ENCODE assay signal across 8 cellular contexts in the genomic region with DNA sequence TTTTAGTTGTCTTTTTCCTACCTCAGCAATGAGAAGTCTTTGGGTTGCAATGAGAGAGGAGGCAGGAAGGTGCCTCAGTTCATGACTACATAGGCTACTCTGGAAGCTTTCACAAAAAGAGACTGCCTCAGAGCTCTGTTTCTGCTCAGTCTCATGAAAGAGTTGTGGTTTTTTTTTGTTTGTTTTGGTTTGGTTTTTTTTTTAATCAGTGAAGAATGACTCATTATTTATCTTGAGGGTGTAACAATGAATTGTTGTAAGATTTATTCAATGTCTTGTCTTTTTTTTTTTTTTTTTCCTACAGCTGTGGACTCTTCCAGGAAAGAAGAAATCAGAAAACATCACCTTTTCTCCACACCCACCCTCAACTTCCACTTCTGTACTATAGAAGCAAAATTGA.
A peak's percentile ranks its signal among the peaks of the same experiment; 100 is the strongest.
DNase-seq lines count a peak whose midpoint lies in the region; ATAC-seq and TF ChIP-seq lines count a peak whose summit lies in the region.
"Had no signal": no experiment of that assay in that cellular context is flagged by ENCODE, and none has a peak within 500 bp of the region (broad histone marks: within the 10 kb centered on the region; RNA-seq: fewer than 3 reads in every experiment).

No MANE protein-coding gene starts in this region.

- DNase-seq in DMS53 treated with DMSO at 0.1 percent for 48 hours (lab: John Stamatoyannopoulos, UW; ENCODE audit: unreplicated experiment) (peak; percentile 42), cardiac fibroblast (ENCODE audit: low read depth in 2 of 2) (peak; percentile 80), non-pigmented ciliary epithelial cell (ENCODE audit: low read depth) (peak; percentile 28), COR-L47 (lab: John Stamatoyannopoulos, UW) (no peak), SK-N-DZ (ENCODE audit: low spot score) (no peak)
- DNase-seq in Jurkat, Clone E6-1 (ENCODE audit: low read depth, low spot score) = peak; percentile 28
- DNase-seq: left cardiac atrium had no signal

- H3K4me3 ChIP-seq in Jurkat, Clone E6-1 (ENCODE audit: low read length) = no peak overlapping the region
- H3K4me3 ChIP-seq in cardiac fibroblast (replicated peaks in 1 of 2; ENCODE audit: low read depth in 2 of 2, low read length in 2 of 2) = no peak overlapping the region

- no peak for TF ChIP-seq CTCF in cardiac fibroblast (IDR thresholded peaks at IDR 0.05; ENCODE audit: low read depth, low read length)

- no peak for ATAC-seq in HG03280 (IDR thresholded peaks at IDR 0.05; ENCODE audit: unreplicated experiment)

Comparison
In these comparisons a context has a peak if more than half of its experiments do, and no peak if none do; other contexts are left out.
1. DNase-seq: peak in DMS53 treated with DMSO at 0.1 percent for 48 hours (single experiment), Jurkat, Clone E6-1 (single experiment), cardiac fibroblast (2 of 2) and non-pigmented ciliary epithelial cell (single experiment); none in COR-L47 (single experiment) and SK-N-DZ (single experiment).